Comparison of ENCODE assay signal across 18 cellular contexts in genomic region chr11:65370659-65371049, GRCh38. TPM values are rescaled to one million over a fixed set of nuclear protein-coding genes. Genes with fewer than 3 reads are reported as not detected.
DNase-seq lines count a peak whose midpoint lies in the region; ATAC-seq and TF ChIP-seq lines count a peak whose summit lies in the region.
"Had no signal": no experiment of that assay in that cellular context is flagged by ENCODE, and none has a peak within 500 bp of the region (broad histone marks: within the 10 kb centered on the region; RNA-seq: fewer than 3 reads in every experiment).

No MANE protein-coding gene starts in this region.

- intact Hi-C loops in Right ventricle myocardium inferior (cut with DNase I) = no loop called here
- intact Hi-C loops in tibial artery (cut with DNase I; ENCODE audit: low total_unique reads) = no loop called here

- no peaks in the 10 kb centered on the region for H3K36me3 Mint-ChIP-seq in chondrocyte (ENCODE audit: low read depth)

- H3K36me3 ChIP-seq in cardiac muscle cell (no peaks in the 10 kb centered on the region), mesodermal cell (ENCODE audit: control insufficient read depth, insufficient read depth, low read length) (no peaks in the 10 kb centered on the region), tibial artery (no peaks in the 10 kb centered on the region)
- H3K36me3 ChIP-seq: neutrophil had no signal

- H3K4me3 ChIP-seq in cardiac muscle cell = no peak overlapping the region
- no peak overlapping the region for H3K4me3 ChIP-seq in mesodermal cell (ENCODE audit: extremely low read depth, insufficient read depth, low read length, poor library complexity, severe bottlenecking)
- no peak overlapping the region for H3K4me3 ChIP-seq in tibial artery
- H3K4me3 ChIP-seq: dorsolateral prefrontal cortex, spleen had no signal

- H3K27me3 Mint-ChIP-seq in chondrocyte (ENCODE audit: low read depth) = no peaks in the 10 kb centered on the region

- H3K27me3 ChIP-seq in cardiac muscle cell (no peaks in the 10 kb centered on the region), tibial artery (no peaks in the 10 kb centered on the region)
- H3K27me3 ChIP-seq: dorsolateral prefrontal cortex, neutrophil, spleen had no signal

- H3K4me1 ChIP-seq in cardiac muscle cell (ENCODE audit: low read depth) (peaks cover 13% of the 10 kb centered on the region), mesodermal cell (ENCODE audit: control insufficient read depth, insufficient read depth, low read length, poor library complexity, severe bottlenecking) (peaks cover 28% of the 10 kb centered on the region), tibial artery (peaks cover 0 to 25% (median 10%) of the 10 kb centered on the region in 4 donors)

- H3K4me1 Mint-ChIP-seq in chondrocyte (ENCODE audit: low read depth) = peaks cover 17% of the 10 kb centered on the region

- peak overlapping the region; percentile 97 for H3K27ac Mint-ChIP-seq in chondrocyte (ENCODE audit: unreplicated experiment)

- TF ChIP-seq CTCF in cardiac muscle cell (IDR thresholded peaks at IDR 0.05; ENCODE audit: low read depth, low read length) (no peak), chondrocyte (IDR thresholded peaks at IDR 0.05) (no peak), tibial artery (IDR thresholded peaks at IDR 0.05) (no peak)

- whole genome bisulfite sequencing in mesodermal cell (ENCODE audit: insufficient coverage in 2 of 2), 2 experiments = 86 to 89% methylated on average over 4 to 6 of the region's 6 CpGs

- peak overlapping the region; percentile 97 for H3K27ac ChIP-seq in cardiac muscle cell
- peak overlapping the region; percentile 91 for H3K27ac ChIP-seq in mesodermal cell (ENCODE audit: low read depth, low read length, severe bottlenecking)
- peak overlapping the region; percentile 77 to 83 for H3K27ac ChIP-seq in tibial artery
- H3K27ac ChIP-seq: HL-60, neutrophil, spleen had no signal

- ATAC-seq in Right ventricle myocardium inferior = no peak
- ATAC-seq: HCT116 had no signal

- DNase-seq in cardiac muscle cell (ENCODE audit: low read depth in 1 of 2, low spot score in 1 of 2) (no peak), Right ventricle myocardium inferior (ENCODE audit: missing footprints) (no peak), chondrocyte (ENCODE audit: low spot score) (no peak), tibial artery (no peak), iPS-NIHi11 (ENCODE audit: low spot score) (no peak), DMS53 treated with DMSO at 0.1 percent for 48 hours (lab: John Stamatoyannopoulos, UW; ENCODE audit: unreplicated experiment) (no peak)
- no peak for DNase-seq in stimulated activated CD4-positive, alpha-beta T cell treated with anti-CD3 and anti-CD28 coated beads, Interleukin-2, amount 100 ng/mL, for 24 hours
- DNase-seq: anterior cingulate cortex, COR-L47, dorsolateral prefrontal cortex, mesendoderm, NCI-H1694, NCI-H510A, spleen had no signal

- H3K9me3 Mint-ChIP-seq in chondrocyte (ENCODE audit: low read depth) = no peaks in the 10 kb centered on the region

- H3K9me3 ChIP-seq in cardiac muscle cell (ENCODE audit: low read depth) = no peaks in the 10 kb centered on the region
- H3K9me3 ChIP-seq in mesodermal cell (ENCODE audit: control insufficient read depth, low read length) = no peaks in the 10 kb centered on the region
- no peaks in the 10 kb centered on the region for H3K9me3 ChIP-seq in tibial artery
- H3K9me3 ChIP-seq: neutrophil, spleen had no signal

- H3K4me3 Mint-ChIP-seq in chondrocyte (ENCODE audit: unreplicated experiment) = no peak overlapping the region

RNA-seq across cellular contexts. Expression of gene SLC25A45, which starts 11.8 kb away (rescaled TPM):
- total RNA-seq in cardiac muscle cell (3.0 and 4.8 TPM in 2 replicates), Right ventricle myocardium inferior (5.6 TPM), chondrocyte (11.7 to 14.4 TPM (median 13.1 TPM) in 3 replicates)
- 4.5 and 10.5 TPM in 2 replicates for polyA plus RNA-seq in cardiac muscle cell
- polyA plus RNA-seq in mesodermal cell (2013, experiment 1 of 2) = 2.9 TPM
- polyA plus RNA-seq in mesodermal cell (2013, experiment 2 of 2) = 2.6 TPM

RNA-seq across cellular contexts. Expression of gene FRMD8, which starts 15.8 kb away (rescaled TPM):
- 36.3 and 64.6 TPM in 2 replicates for total RNA-seq in cardiac muscle cell
- polyA plus RNA-seq in cardiac muscle cell = 26.8 and 32.6 TPM in 2 replicates
- total RNA-seq in Right ventricle myocardium inferior = 8.2 TPM
- 43.6 to 49.6 TPM (median 45.5 TPM) in 3 replicates for total RNA-seq in chondrocyte
- polyA plus RNA-seq in mesodermal cell (2013, experiment 1 of 2) = 58.2 TPM
- 48.4 TPM for polyA plus RNA-seq in mesodermal cell (2013, experiment 2 of 2)

RNA-seq across cellular contexts. Expression of gene TIGD3, which starts 16.1 kb away (rescaled TPM):
- total RNA-seq in cardiac muscle cell (1.7 and 2.9 TPM in 2 replicates), Right ventricle myocardium inferior (0.54 TPM), chondrocyte (0.10 to 0.18 TPM in 2 of 3 replicates, not detected in the other)
- 0.88 and 1.2 TPM in 2 replicates for polyA plus RNA-seq in cardiac muscle cell
- 0.81 TPM for polyA plus RNA-seq in mesodermal cell (2013, experiment 1 of 2)
- 0.40 TPM for polyA plus RNA-seq in mesodermal cell (2013, experiment 2 of 2)

RNA-seq across cellular contexts. Expression of gene DPF2, which starts 37.0 kb away (rescaled TPM):
- 57.3 and 86.1 TPM in 2 replicates for total RNA-seq in cardiac muscle cell
- polyA plus RNA-seq in cardiac muscle cell = 83.9 and 130 TPM in 2 replicates
- total RNA-seq in Right ventricle myocardium inferior = 51.6 TPM
- 49.7 to 52.3 TPM (median 49.9 TPM) in 3 replicates for total RNA-seq in chondrocyte
- 81.1 TPM for polyA plus RNA-seq in mesodermal cell (2013, experiment 1 of 2)
- polyA plus RNA-seq in mesodermal cell (2013, experiment 2 of 2) = 73.7 TPM

RNA-seq across cellular contexts. Expression of gene NEAT1, which starts 51.9 kb away (rescaled TPM):
- 3.4 and 11.3 TPM in 2 replicates for total RNA-seq in cardiac muscle cell
- polyA plus RNA-seq in cardiac muscle cell = 4.2 and 5.6 TPM in 2 replicates
- total RNA-seq in Right ventricle myocardium inferior = 457 TPM
- total RNA-seq in chondrocyte = 333 to 440 TPM (median 377 TPM) in 3 replicates
- 32.4 TPM for polyA plus RNA-seq in mesodermal cell (2013, experiment 1 of 2)
- polyA plus RNA-seq in mesodermal cell (2013, experiment 2 of 2) = 28.8 TPM
